1 cellular context compared by ENCODE assay signal in the genomic region with DNA sequence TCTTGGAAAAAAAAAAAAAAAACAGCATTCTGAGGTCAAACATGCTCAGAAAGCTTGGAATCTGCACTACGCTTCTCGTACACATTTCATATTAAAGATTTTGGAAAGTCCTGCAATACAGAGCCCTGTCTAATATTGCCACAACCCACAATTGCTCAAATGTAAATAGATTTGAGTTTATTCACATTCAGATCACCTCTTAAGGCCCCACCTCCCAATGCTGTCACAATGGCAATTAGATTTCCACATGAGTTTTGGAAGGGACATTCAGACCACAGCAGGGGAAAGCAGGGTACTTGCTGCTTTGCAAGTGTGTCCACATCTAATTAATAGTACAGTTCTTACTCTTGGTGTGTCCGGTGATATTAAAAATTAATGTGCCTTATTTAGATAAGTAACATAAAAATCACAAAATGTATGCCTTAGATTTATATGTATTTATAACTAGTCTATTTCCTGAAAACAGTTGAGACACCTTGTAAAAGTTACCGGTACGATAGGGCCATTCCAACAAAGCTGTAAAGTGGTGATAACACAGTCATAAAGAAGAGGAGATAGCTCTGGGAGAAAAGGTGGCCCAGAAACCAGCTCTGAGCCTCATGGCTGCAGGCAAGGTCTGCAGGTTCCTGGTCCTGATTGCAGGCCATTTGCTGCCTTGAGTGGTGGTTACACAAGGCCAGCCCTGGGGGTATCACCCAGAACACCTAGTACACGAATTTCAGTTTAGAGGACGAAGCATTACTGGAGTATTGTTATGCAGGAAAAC.
TF ChIP-seq lines count a peak whose summit lies in the region.

No MANE protein-coding gene starts in this region.

TF ChIP-seq in A549, 52 proteins besides CTCF, POLR2A, EP300 and RAD21 (continued from another document):
- TF ChIP-seq HMGXB4 (CRISPR knock-in tag; IDR thresholded peaks at IDR 0.05; ENCODE audit: borderline replicate concordance) = no peak
- TF ChIP-seq CBX2 (IDR thresholded peaks at IDR 0.05; ENCODE audit: borderline replicate concordance, low read depth) = no peak
- TF ChIP-seq MAZ (IDR thresholded peaks at IDR 0.05; ENCODE audit: borderline replicate concordance, low read depth, low read length) = no peak
- no peak for TF ChIP-seq ZSCAN20 (CRISPR knock-in tag; IDR thresholded peaks at IDR 0.05)
- TF ChIP-seq, protein P1, sequence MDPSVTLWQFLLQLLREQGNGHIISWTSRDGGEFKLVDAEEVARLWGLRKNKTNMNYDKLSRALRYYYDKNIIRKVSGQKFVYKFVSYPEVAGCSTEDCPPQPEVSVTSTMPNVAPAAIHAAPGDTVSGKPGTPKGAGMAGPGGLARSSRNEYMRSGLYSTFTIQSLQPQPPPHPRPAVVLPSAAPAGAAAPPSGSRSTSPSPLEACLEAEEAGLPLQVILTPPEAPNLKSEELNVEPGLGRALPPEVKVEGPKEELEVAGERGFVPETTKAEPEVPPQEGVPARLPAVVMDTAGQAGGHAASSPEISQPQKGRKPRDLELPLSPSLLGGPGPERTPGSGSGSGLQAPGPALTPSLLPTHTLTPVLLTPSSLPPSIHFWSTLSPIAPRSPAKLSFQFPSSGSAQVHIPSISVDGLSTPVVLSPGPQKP (IDR thresholded peaks at IDR 0.05; ENCODE audit: low read depth, low read length) = no peak
- TF ChIP-seq KDM5A (IDR thresholded peaks at IDR 0.05) = no peak
- no peak for TF ChIP-seq NR3C1 (IDR thresholded peaks at IDR 0.05)
